18 cellular contexts compared by ENCODE assay signal in the genomic region with DNA sequence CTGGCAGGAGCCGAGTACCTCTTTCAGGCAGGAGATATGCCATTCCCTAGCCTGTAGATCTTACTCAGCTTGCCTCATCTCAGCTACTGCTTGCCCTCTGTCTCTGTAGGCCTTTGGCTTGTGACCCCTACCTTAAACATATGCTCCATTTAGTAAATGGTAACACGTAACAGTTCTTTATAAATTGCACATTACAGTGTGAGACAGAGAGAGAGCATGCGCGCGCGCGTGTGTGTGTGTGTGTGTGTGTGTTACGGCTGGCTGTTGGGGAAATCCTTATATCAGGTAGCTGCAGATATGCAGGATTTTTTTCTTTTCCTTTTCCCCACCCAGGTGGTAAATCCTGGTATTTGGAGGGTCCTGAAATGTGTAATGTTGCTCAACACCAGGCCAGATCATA. TPM values are rescaled to one million over a fixed set of nuclear protein-coding genes. Genes with fewer than 3 reads are reported as not detected.
A peak's percentile ranks its signal among the peaks of the same experiment; 100 is the strongest.
DNase-seq lines count a peak whose midpoint lies in the region; ATAC-seq, FAIRE-seq and TF ChIP-seq lines count a peak whose summit lies in the region.
"Had no signal": no experiment of that assay in that cellular context is flagged by ENCODE, and none has a peak within 500 bp of the region (broad histone marks: within the 10 kb centered on the region; RNA-seq: fewer than 3 reads in every experiment).

No MANE protein-coding gene starts in this region.

- H3K9me2 ChIP-seq in PC-9 (ENCODE audit: insufficient read depth), result no peaks in the 10 kb centered on the region

- H3K27ac Mint-ChIP-seq in CD4-positive, CD25-positive, alpha-beta regulatory T cell, result peak overlapping the region in 2 of 3 donors; percentile 26 to 49
- peak overlapping the region; percentile 38 for H3K27ac Mint-ChIP-seq in osteocyte (ENCODE audit: unreplicated experiment)
- H3K27ac Mint-ChIP-seq: T-helper 17 cell had no signal

- H3K27me3 Mint-ChIP-seq in CD4-positive, CD25-positive, alpha-beta regulatory T cell, result peaks cover 10% of the 10 kb centered on the region
- H3K27me3 Mint-ChIP-seq in osteocyte (ENCODE audit: unreplicated experiment), result no peaks in the 10 kb centered on the region
- H3K27me3 Mint-ChIP-seq in activated T-cell treated with anti-CD3 and anti-CD28 coated beads, Interleukin-2, amount 50 U/mL, for 4 hours (ENCODE audit: low read depth), result no peaks in the 10 kb centered on the region
- H3K27me3 Mint-ChIP-seq: T-helper 17 cell had no signal

- H4K20me1 ChIP-seq in PC-9 (ENCODE audit: insufficient read depth), result peaks cover 79% of the 10 kb centered on the region

- no peak overlapping the region for H3K9ac ChIP-seq in endocrine pancreas (ENCODE audit: control insufficient read depth, insufficient read depth, low read length)

- no peaks in the 10 kb centered on the region for H3K9me3 ChIP-seq in CD4-positive, CD25-positive, alpha-beta regulatory T cell (ENCODE audit: control insufficient read depth in 2 of 2, low read length in 2 of 2)
- H3K9me3 ChIP-seq in PC-9 (ENCODE audit: insufficient read depth, low read depth) (no peaks in the 10 kb centered on the region), endocrine pancreas (ENCODE audit: control insufficient read depth, low read length) (no peaks in the 10 kb centered on the region)

- H3K4me1 Mint-ChIP-seq in CD4-positive, CD25-positive, alpha-beta regulatory T cell, result peaks cover 0 to 37% (median 18%) of the 10 kb centered on the region in 4 donors
- peaks cover 60% of the 10 kb centered on the region for H3K4me1 Mint-ChIP-seq in osteocyte (ENCODE audit: unreplicated experiment)
- peaks cover 20% of the 10 kb centered on the region for H3K4me1 Mint-ChIP-seq in activated T-cell treated with anti-CD3 and anti-CD28 coated beads, Interleukin-2, amount 50 U/mL, for 4 hours (ENCODE audit: low read depth)

- intact Hi-C loops in PC-9 (cut with micrococcal nuclease; ENCODE audit: unreplicated experiment), result no loop called here

- peaks cover 18% of the 10 kb centered on the region for H3K4me1 ChIP-seq in CD4-positive, CD25-positive, alpha-beta regulatory T cell (ENCODE audit: control insufficient read depth, insufficient read depth, low read length, poor library complexity, severe bottlenecking)
- peaks cover 53% of the 10 kb centered on the region for H3K4me1 ChIP-seq in PC-9 (replicated peaks; ENCODE audit: insufficient read depth)
- no peaks in the 10 kb centered on the region for H3K4me1 ChIP-seq in endocrine pancreas (ENCODE audit: control insufficient read depth, insufficient read depth, low read length)

- peaks cover 91% of the 10 kb centered on the region for H3K79me2 ChIP-seq in PC-9 (ENCODE audit: low read depth)

- peak overlapping the region; percentile 100 for H3K4me2 ChIP-seq in PC-9

- DNase-seq in CD4-positive, CD25-positive, alpha-beta regulatory T cell, result no peak
- DNase-seq in PC-9 (no peak), osteocyte (ENCODE audit: extremely low spot score, unreplicated experiment) (no peak), H54 (ENCODE audit: insufficient read length, low spot score) (no peak)
- DNase-seq in activated T-cell treated with anti-CD3 and anti-CD28 coated beads, Interleukin-2, amount 50 U/mL, for 4 hours, result no peak
- DNase-seq: activated effector memory CD4-positive, alpha-beta T cell treated with anti-CD3 and anti-CD28 coated beads, Interleukin-2, amount 50 U/mL, for 16 hours; DMS79; head of caudate nucleus; NCI-H1105 treated with DMSO at 0.1 percent for 48 hours; NCI-H510A; T-helper 17 cell had no signal

- H3K27me3 ChIP-seq in CD4-positive, CD25-positive, alpha-beta regulatory T cell (ENCODE audit: control insufficient read depth, insufficient read depth, low read length), result no peaks in the 10 kb centered on the region
- H3K27me3 ChIP-seq in PC-9 (ENCODE audit: insufficient read depth, low read depth) (no peaks in the 10 kb centered on the region), endocrine pancreas (ENCODE audit: control insufficient read depth, insufficient read depth, low read length) (no peaks in the 10 kb centered on the region)

- peaks cover 0 to 1% (median 0%) of the 10 kb centered on the region in 7 donors for H3K9me3 Mint-ChIP-seq in CD4-positive, CD25-positive, alpha-beta regulatory T cell
- no peaks in the 10 kb centered on the region for H3K9me3 Mint-ChIP-seq in osteocyte (ENCODE audit: unreplicated experiment)
- H3K9me3 Mint-ChIP-seq in activated T-cell treated with anti-CD3 and anti-CD28 coated beads, Interleukin-2, amount 50 U/mL, for 4 hours, result no peaks in the 10 kb centered on the region

- BruUV-seq in PC-9 (replicated peaks; lab: Mats Ljungman, UMichigan), result no TSS peak

- H3K36me3 Mint-ChIP-seq in CD4-positive, CD25-positive, alpha-beta regulatory T cell, result peaks cover 9% of the 10 kb centered on the region
- no peaks in the 10 kb centered on the region for H3K36me3 Mint-ChIP-seq in osteocyte (ENCODE audit: unreplicated experiment)
- H3K36me3 Mint-ChIP-seq in activated T-cell treated with anti-CD3 and anti-CD28 coated beads, Interleukin-2, amount 50 U/mL, for 4 hours (ENCODE audit: insufficient read depth), result no peaks in the 10 kb centered on the region

- TF ChIP-seq POLR2A in H54 (IDR thresholded peaks at IDR 0.05; ENCODE audit: low read depth, low read length), result no peak

- peaks cover 81% of the 10 kb centered on the region for H3F3A ChIP-seq in PC-9 (ENCODE audit: insufficient read depth, low read depth)

- H3K36me3 ChIP-seq in CD4-positive, CD25-positive, alpha-beta regulatory T cell (ENCODE audit: control insufficient read depth, insufficient read depth, low read length), result no peaks in the 10 kb centered on the region
- H3K36me3 ChIP-seq in PC-9 (ENCODE audit: low read depth) (peaks cover 26% of the 10 kb centered on the region), endocrine pancreas (ENCODE audit: control insufficient read depth, insufficient read depth, low read length) (no peaks in the 10 kb centered on the region)

- no peak for FAIRE-seq in H54 (lab: Jason Lieb, UNC)
- FAIRE-seq: endometrium had no signal

- no peak overlapping the region for H2AFZ ChIP-seq in PC-9

- H3K4me3 ChIP-seq in CD4-positive, CD25-positive, alpha-beta regulatory T cell (ENCODE audit: low read depth, low read length), result no peak overlapping the region
- H3K4me3 ChIP-seq in PC-9 (peak overlapping the region; percentile 79), endocrine pancreas (ENCODE audit: control insufficient read depth, insufficient read depth, low read length) (peak overlapping the region; percentile 19)
- H3K4me3 ChIP-seq: skin epidermis had no signal

- peak overlapping the region in 1 of 4 donors; percentile 2 for H3K4me3 Mint-ChIP-seq in CD4-positive, CD25-positive, alpha-beta regulatory T cell
- no peak overlapping the region for H3K4me3 Mint-ChIP-seq in osteocyte (ENCODE audit: unreplicated experiment)
- H3K4me3 Mint-ChIP-seq in activated T-cell treated with anti-CD3 and anti-CD28 coated beads, Interleukin-2, amount 50 U/mL, for 4 hours, result no peak overlapping the region
- H3K4me3 Mint-ChIP-seq: T-helper 17 cell had no signal

- CTCF ChIA-PET in PC-9 (lab: Charles Lee), result interaction anchor here (0.5 to 0.6 kb wide), 2 partner anchors 22 to 31 kb away, joined by 3 to 9 read pairs; no protein-coding TSS in a partner anchor

- H3K27ac ChIP-seq in CD4-positive, CD25-positive, alpha-beta regulatory T cell (ENCODE audit: insufficient read depth, low read length, poor library complexity, severe bottlenecking), result no peak overlapping the region
- H3K27ac ChIP-seq in PC-9, result peak overlapping the region; percentile 94

- POLR2A ChIA-PET in PC-9 (lab: Charles Lee; ENCODE audit: unreplicated experiment), result interaction anchor here (0.6 to 0.9 kb wide), 2 partner anchors 9 to 33 kb away, joined by 4 to 7 read pairs; no protein-coding TSS in a partner anchor

- ATAC-seq in CD4-positive, CD25-positive, alpha-beta regulatory T cell (ENCODE audit: low read depth in 2 of 2), result no peak
- no peak for ATAC-seq in activated T-cell treated with anti-CD3 and anti-CD28 coated beads, Interleukin-2, amount 50 U/mL, for 4 hours
- no peak for ATAC-seq in HG02885 (IDR thresholded peaks at IDR 0.05; ENCODE audit: poor library complexity, unreplicated experiment)
- ATAC-seq in HG03175 (IDR thresholded peaks at IDR 0.05; ENCODE audit: unreplicated experiment), result no peak
- ATAC-seq: left colon, T-helper 17 cell had no signal

- no peak for TF ChIP-seq CTCF in PC-9 (conservative IDR thresholded peaks at IDR 0.05)
- TF ChIP-seq CTCF in osteocyte (IDR thresholded peaks at IDR 0.05), result no peak

RNA-seq across cellular contexts. Expression of a gene that starts 4.2 kb away (rescaled TPM):
- total RNA-seq in CD4-positive, CD25-positive, alpha-beta regulatory T cell, result 15.6 TPM
- 10 to 100 TPM; 36.0 to 70.4 (median 53.5) TPM for polyA plus RNA-seq in CD4-positive, CD25-positive, alpha-beta regulatory T cell
- total RNA-seq in PC-9 (2021), result 1,019 and 1,161 TPM in 2 replicates
- total RNA-seq in osteocyte, result 29.5 and 30.4 TPM in 2 replicates
- 10 to 100 TPM; 15.6 to 27.5 (median 20.6) TPM for total RNA-seq in activated T-cell treated with anti-CD3 and anti-CD28 coated beads, Interleukin-2, amount 50 U/mL, for 4 hours

RNA-seq across cellular contexts. Expression of a gene that starts 12.4 kb away (rescaled TPM):
- total RNA-seq in CD4-positive, CD25-positive, alpha-beta regulatory T cell, result 1.2 TPM
- polyA plus RNA-seq in CD4-positive, CD25-positive, alpha-beta regulatory T cell, result not detected
- total RNA-seq in PC-9 (2021) (not detected in 2 replicates), osteocyte (45.1 TPM in 2 replicates)
- 1 to 10 TPM in 1 of 3 donors, under 1 TPM in 2; 0.34 to 1.8 (median 0.46) TPM for total RNA-seq in activated T-cell treated with anti-CD3 and anti-CD28 coated beads, Interleukin-2, amount 50 U/mL, for 4 hours
- polyA plus RNA-seq: neural cell had no signal

RNA-seq across cellular contexts. Expression of a gene that starts 35.5 kb away (rescaled TPM):
- not detected for total RNA-seq in CD4-positive, CD25-positive, alpha-beta regulatory T cell
- polyA plus RNA-seq in CD4-positive, CD25-positive, alpha-beta regulatory T cell, result not detected
- total RNA-seq in PC-9 (2021), result 100 and 150 TPM in 2 replicates
- total RNA-seq in osteocyte, result not detected in 2 replicates
- not detected for total RNA-seq in activated T-cell treated with anti-CD3 and anti-CD28 coated beads, Interleukin-2, amount 50 U/mL, for 4 hours
- polyA plus RNA-seq: neural cell had no signal

RNA-seq across cellular contexts. Expression of a gene that starts 44.5 kb away (rescaled TPM):
- total RNA-seq in CD4-positive, CD25-positive, alpha-beta regulatory T cell, result not detected
- not detected for polyA plus RNA-seq in CD4-positive, CD25-positive, alpha-beta regulatory T cell
- total RNA-seq in PC-9 (2021) (0.81 and 1.1 TPM in 2 replicates), osteocyte (0.63 and 2.2 TPM in 2 replicates)
- total RNA-seq in activated T-cell treated with anti-CD3 and anti-CD28 coated beads, Interleukin-2, amount 50 U/mL, for 4 hours, result under 1 TPM; 0.40 to 0.45 (median 0.43) TPM
- total RNA-seq: left colon, T-helper 17 cell had no signal

RNA-seq across cellular contexts. Expression of a gene that starts 47.2 kb away (rescaled TPM):
- 22.9 TPM for total RNA-seq in CD4-positive, CD25-positive, alpha-beta regulatory T cell
- polyA plus RNA-seq in CD4-positive, CD25-positive, alpha-beta regulatory T cell, result 10 to 100 TPM; 34.4 to 47.7 (median 36.8) TPM
- total RNA-seq in PC-9 (2021) (33.6 and 39.8 TPM in 2 replicates), osteocyte (54.6 and 59.9 TPM in 2 replicates)
- 10 to 100 TPM; 48.0 to 60.1 (median 50.4) TPM for total RNA-seq in activated T-cell treated with anti-CD3 and anti-CD28 coated beads, Interleukin-2, amount 50 U/mL, for 4 hours

Comparison
In these comparisons a context has a peak if more than half of its experiments do, and no peak if none do; other contexts are left out.
1. RNA of a gene that starts 4.2 kb away (total RNA-seq): 1,019 to 1,161 TPM in PC-9; 29.5 to 30.4 TPM in osteocyte, 15.6 to 27.5 TPM in activated T-cell treated with anti-CD3 and anti-CD28 coated beads, Interleukin-2, amount 50 U/mL, for 4 hours and 15.6 TPM in CD4-positive, CD25-positive, alpha-beta regulatory T cell (single experiment); every median in the first group is over 10 times any median in the second.
2. RNA of a gene that starts 12.4 kb away (total RNA-seq): 45.1 TPM in osteocyte; 1.2 TPM in CD4-positive, CD25-positive, alpha-beta regulatory T cell (single experiment), not detected in PC-9 and 0.34 to 1.8 TPM in activated T-cell treated with anti-CD3 and anti-CD28 coated beads, Interleukin-2, amount 50 U/mL, for 4 hours; every median in the first group is over 10 times any median in the second.
3. RNA of a gene that starts 35.5 kb away (total RNA-seq): 100 to 150 TPM in PC-9; not detected in CD4-positive, CD25-positive, alpha-beta regulatory T cell (single experiment), not detected in osteocyte and not detected in activated T-cell treated with anti-CD3 and anti-CD28 coated beads, Interleukin-2, amount 50 U/mL, for 4 hours; every median in the first group is over 10 times any median in the second.